8 cellular contexts compared by ENCODE assay signal in the genomic region with DNA sequence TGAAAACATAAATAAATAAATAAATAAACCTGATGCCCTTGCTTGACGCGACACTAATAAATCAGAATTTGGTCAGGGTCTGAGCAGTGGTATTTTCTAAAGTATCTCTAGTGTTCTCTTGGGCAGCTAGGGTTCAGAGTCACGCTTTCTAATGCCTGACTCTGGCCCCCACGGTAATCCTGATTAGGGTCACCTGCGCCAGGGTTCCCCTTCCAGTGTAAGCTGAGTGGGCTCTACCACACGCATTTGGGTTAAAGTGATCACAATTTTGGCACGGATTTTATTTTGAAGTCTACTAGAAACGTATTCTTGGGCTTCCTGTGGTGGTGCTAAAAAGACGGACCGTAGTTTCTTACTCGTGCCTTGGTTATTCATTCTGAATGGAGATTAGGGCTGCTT. TPM values are rescaled to one million over a fixed set of nuclear protein-coding genes. Genes with fewer than 3 reads are reported as not detected.
DNase-seq lines count a peak whose midpoint lies in the region; ATAC-seq and TF ChIP-seq lines count a peak whose summit lies in the region.

No MANE protein-coding gene starts in this region.

- H3K9me3 ChIP-seq in Peyer's patch (no peaks in the 10 kb centered on the region), esophagus muscularis mucosa (no peaks in the 10 kb centered on the region), parathyroid adenoma (ENCODE audit: control insufficient read depth, low read length) (no peaks in the 10 kb centered on the region)

- H3K27ac Mint-ChIP-seq in activated CD4-positive, alpha-beta T cell treated with anti-CD3 and anti-CD28 coated beads, Interleukin-2, amount 10 ng/mL, durations not matched to agents 24 days and 14 days = peak overlapping the region; percentile 99

- H3K79me2 ChIP-seq in parathyroid adenoma = peaks cover 4% of the 10 kb centered on the region

- peak overlapping the region; percentile 97 for H3K4me3 Mint-ChIP-seq in activated CD4-positive, alpha-beta T cell treated with anti-CD3 and anti-CD28 coated beads, Interleukin-2, amount 10 ng/mL, durations not matched to agents 24 days and 14 days

- H3K36me3 ChIP-seq in Peyer's patch (peaks cover 0 to 22% (median 0%) of the 10 kb centered on the region in 3 donors), esophagus muscularis mucosa (peaks cover 12 to 40% (median 20%) of the 10 kb centered on the region in 4 donors), parathyroid adenoma (ENCODE audit: control insufficient read depth, insufficient read depth, low read length) (no peaks in the 10 kb centered on the region)

- TF ChIP-seq POLR2A in Peyer's patch (IDR thresholded peaks at IDR 0.05) (no peak), esophagus muscularis mucosa (IDR thresholded peaks at IDR 0.05; ENCODE audit: low read depth) (no peak)

- TF ChIP-seq CTCF in Peyer's patch (IDR thresholded peaks at IDR 0.05) (no peak), esophagus muscularis mucosa (IDR thresholded peaks at IDR 0.05) (no peak), parathyroid adenoma (IDR thresholded peaks at IDR 0.05) (no peak)

- ATAC-seq in HG03139 (IDR thresholded peaks at IDR 0.05; ENCODE audit: unreplicated experiment) = no peak

- H3K4me1 ChIP-seq in Peyer's patch (peaks cover 0 to 24% (median 3%) of the 10 kb centered on the region in 4 donors), esophagus muscularis mucosa (peaks cover 14 to 28% (median 26%) of the 10 kb centered on the region in 4 donors), parathyroid adenoma (peaks cover 6% of the 10 kb centered on the region)

- intact Hi-C loops in activated CD4-positive, alpha-beta T cell treated with anti-CD3 and anti-CD28 coated beads, Interleukin-2, amount 10 ng/mL, durations not matched to agents 24 days and 14 days (cut with micrococcal nuclease) = loop anchor here (1.0 to 2.0 kb wide), 5 partner anchors 110 to 803 kb away; a partner anchor contains a TSS
- intact Hi-C loops in esophagus muscularis mucosa (cut with DNase I) = loop anchor here (10.0 kb wide), 1 partner anchor 845 kb away; no protein-coding TSS in a partner anchor

- peaks cover 25% of the 10 kb centered on the region for H3K4me1 Mint-ChIP-seq in activated CD4-positive, alpha-beta T cell treated with anti-CD3 and anti-CD28 coated beads, Interleukin-2, amount 10 ng/mL, durations not matched to agents 24 days and 14 days

- peak overlapping the region; percentile 95 for H2AFZ ChIP-seq in parathyroid adenoma

- no peak for TF ChIP-seq EP300 in esophagus muscularis mucosa (IDR thresholded peaks at IDR 0.05)

- H3K27ac ChIP-seq in Peyer's patch = peak overlapping the region in 3 of 4 donors; percentile 78 to 81 (median 81)
- H3K27ac ChIP-seq in esophagus muscularis mucosa (replicated peaks in 1 of 4) = peak overlapping the region; percentile 87 to 89 (median 88)
- H3K27ac ChIP-seq in parathyroid adenoma = peak overlapping the region; percentile 90

- peak overlapping the region; percentile 63 for H3K4me2 ChIP-seq in parathyroid adenoma (ENCODE audit: low read length)

- H3K36me3 Mint-ChIP-seq in activated CD4-positive, alpha-beta T cell treated with anti-CD3 and anti-CD28 coated beads, Interleukin-2, amount 10 ng/mL, durations not matched to agents 24 days and 14 days (ENCODE audit: low read depth) = peaks cover 26% of the 10 kb centered on the region

- no peaks in the 10 kb centered on the region for H3K9me3 Mint-ChIP-seq in activated CD4-positive, alpha-beta T cell treated with anti-CD3 and anti-CD28 coated beads, Interleukin-2, amount 10 ng/mL, durations not matched to agents 24 days and 14 days

- H3K9ac ChIP-seq in parathyroid adenoma = peak overlapping the region; percentile 70

- H3K27me3 ChIP-seq in Peyer's patch = no peaks in the 10 kb centered on the region
- no peaks in the 10 kb centered on the region for H3K27me3 ChIP-seq in esophagus muscularis mucosa
- no peaks in the 10 kb centered on the region for H3K27me3 ChIP-seq in parathyroid adenoma (ENCODE audit: control insufficient read depth, insufficient read depth, low read length)

- WGBS in esophagus muscularis mucosa = 6% methylated on average over 10 of the region's 11 CpGs

- DNase-seq in activated CD4-positive, alpha-beta T cell treated with anti-CD3 and anti-CD28 coated beads, Interleukin-2, amount 10 ng/mL, durations not matched to agents 24 days and 14 days = peak; percentile 67
- DNase-seq in activated CD4-positive, alpha-beta T cell treated with anti-CD3 and anti-CD28 coated beads, Interleukin-2, amount 50 U/mL, for 1 hour = no peak
- DNase-seq in Peyer's patch = no peak
- no peak for DNase-seq in esophagus muscularis mucosa (ENCODE audit: extremely low spot score)
- DNase-seq in NCI-H446 treated with DMSO at 0.1 percent for 48 hours (lab: John Stamatoyannopoulos, UW) = no peak
- no peak for DNase-seq in NCI-H1694 treated with DMSO at 0.1 percent for 48 hours (lab: John Stamatoyannopoulos, UW)

- H3K27me3 Mint-ChIP-seq in activated CD4-positive, alpha-beta T cell treated with anti-CD3 and anti-CD28 coated beads, Interleukin-2, amount 10 ng/mL, durations not matched to agents 24 days and 14 days = peaks cover 2% of the 10 kb centered on the region

- H3K4me3 ChIP-seq in Peyer's patch = peak overlapping the region; percentile 61 to 75 (median 66)
- peak overlapping the region; percentile 66 to 95 (median 82) for H3K4me3 ChIP-seq in esophagus muscularis mucosa
- peak overlapping the region; percentile 83 for H3K4me3 ChIP-seq in parathyroid adenoma (ENCODE audit: low read depth, low read length)

RNA-seq across cellular contexts. Expression of a gene that starts 0.7 kb away (rescaled TPM):
- 64.8 and 68.0 TPM in 2 replicates for total RNA-seq in activated CD4-positive, alpha-beta T cell treated with anti-CD3 and anti-CD28 coated beads, Interleukin-2, amount 10 ng/mL, durations not matched to agents 24 days and 14 days
- total RNA-seq in Peyer's patch (10 to 100 TPM; 11.6 to 85.0 (median 26.4) TPM), esophagus muscularis mucosa (10 to 100 TPM; 45.4 to 59.4 (median 49.8) TPM)
